In the genomic region with DNA sequence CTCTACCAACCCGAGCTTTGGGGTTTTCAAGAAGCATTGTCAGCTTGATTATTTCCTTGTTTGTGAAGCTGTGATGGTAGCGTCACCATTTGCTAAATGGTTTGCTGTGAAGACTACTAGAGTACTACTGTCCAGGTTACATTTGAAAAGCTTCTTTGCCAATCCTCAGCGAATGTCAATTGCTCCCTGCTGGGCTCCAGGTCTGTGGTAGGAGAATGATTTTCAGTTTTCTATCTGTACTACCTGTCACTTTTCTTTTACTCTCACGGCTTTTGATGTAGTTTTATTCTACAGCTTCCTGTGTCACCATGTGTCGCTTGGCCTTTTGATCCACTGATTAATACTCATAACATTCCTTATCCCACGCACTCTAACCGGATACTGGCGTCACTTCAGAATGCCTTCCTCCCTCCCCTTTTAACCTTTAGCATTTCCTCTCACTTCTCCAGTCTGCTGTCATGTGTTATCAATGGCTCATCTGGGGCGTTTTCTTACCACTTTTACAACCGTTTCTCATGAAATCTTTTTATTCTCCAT, we compare ENCODE assay signal across 9 cellular contexts. TPM values are rescaled to one million over a fixed set of nuclear protein-coding genes. Genes with fewer than 3 reads are reported as not detected.
DNase-seq lines count a peak whose midpoint lies in the region; ATAC-seq and TF ChIP-seq lines count a peak whose summit lies in the region.
"Had no signal": no experiment of that assay in that cellular context is flagged by ENCODE, and none has a peak within 500 bp of the region (broad histone marks: within the 10 kb centered on the region; RNA-seq: fewer than 3 reads in every experiment).

No MANE protein-coding gene starts in this region.

- H3K27me3 Mint-ChIP-seq in activated T-helper 17 cell treated with anti-CD3 and anti-CD28 coated beads, Interleukin-2, amount 50 U/mL, for 72 hours = no peaks in the 10 kb centered on the region

- H3K36me3 ChIP-seq in left lung = peaks cover 0 to 10% of the 10 kb centered on the region in 2 donors

- H3K27me3 ChIP-seq in left lung = no peaks in the 10 kb centered on the region

- H3K9me3 ChIP-seq in left lung = no peaks in the 10 kb centered on the region

- DNase-seq in NCI-H510A treated with DMSO at 0.1 percent for 48 hours (lab: John Stamatoyannopoulos, UW) (peak; percentile 9), NCI-H510A (lab: John Stamatoyannopoulos, UW) (no peak), left lung (no peak), AG08395 (ENCODE audit: low spot score) (no peak)
- peak; percentile 71 for DNase-seq in stimulated activated naive CD4-positive, alpha-beta T cell treated with Interleukin-2 at 50 U/mL for 16 hours (lab: John Stamatoyannopoulos, UW)
- DNase-seq: NCI-H2107 had no signal

- H3K4me1 ChIP-seq in left lung = peaks cover 0 to 60% of the 10 kb centered on the region in 2 donors

- ATAC-seq in activated T-helper 17 cell treated with anti-CD3 and anti-CD28 coated beads, Interleukin-2, amount 50 U/mL, for 72 hours (replicated peaks) = peak; percentile 69
- ATAC-seq in left lung (no peak), GM19467 (IDR thresholded peaks at IDR 0.05; ENCODE audit: unreplicated experiment) (no peak), GM18907 (IDR thresholded peaks at IDR 0.05; ENCODE audit: unreplicated experiment) (no peak)

- H3K9me3 Mint-ChIP-seq in activated T-helper 17 cell treated with anti-CD3 and anti-CD28 coated beads, Interleukin-2, amount 50 U/mL, for 72 hours = no peaks in the 10 kb centered on the region

- intact Hi-C loops in left lung (cut with DNase I) = no loop called here

- no peak for TF ChIP-seq CTCF in left lung (IDR thresholded peaks at IDR 0.05)

- no peak overlapping the region for H3K4me3 ChIP-seq in left lung

- peak overlapping the region; percentile 97 for H3K4me3 Mint-ChIP-seq in activated T-helper 17 cell treated with anti-CD3 and anti-CD28 coated beads, Interleukin-2, amount 50 U/mL, for 72 hours

- peaks cover 67% of the 10 kb centered on the region for H3K36me3 Mint-ChIP-seq in activated T-helper 17 cell treated with anti-CD3 and anti-CD28 coated beads, Interleukin-2, amount 50 U/mL, for 72 hours (ENCODE audit: low read depth)

- peak overlapping the region; percentile 5 to 37 for H3K27ac ChIP-seq in left lung

- peaks cover 66% of the 10 kb centered on the region for H3K4me1 Mint-ChIP-seq in activated T-helper 17 cell treated with anti-CD3 and anti-CD28 coated beads, Interleukin-2, amount 50 U/mL, for 72 hours

- H3K27ac Mint-ChIP-seq in activated T-helper 17 cell treated with anti-CD3 and anti-CD28 coated beads, Interleukin-2, amount 50 U/mL, for 72 hours = peak overlapping the region; percentile 97

RNA-seq across cellular contexts. Expression of a gene that starts 7.5 kb away (rescaled TPM):
- total RNA-seq in activated T-helper 17 cell treated with anti-CD3 and anti-CD28 coated beads, Interleukin-2, amount 50 U/mL, for 72 hours = 10 to 100 TPM; 92.4 to 95.1 TPM
- 10 to 100 TPM in 1 of 2 donors, 1 to 10 TPM in 1; 7.4 to 10.9 TPM for total RNA-seq in left lung

RNA-seq across cellular contexts. Expression of a gene that starts 56.5 kb away (rescaled TPM):
- total RNA-seq in activated T-helper 17 cell treated with anti-CD3 and anti-CD28 coated beads, Interleukin-2, amount 50 U/mL, for 72 hours = 10 to 100 TPM in 1 of 2 donors, 1 to 10 TPM in 1; 8.7 to 10.1 TPM
- total RNA-seq in left lung = under 1 TPM; 0.17 to 0.55 TPM

Comparison
In these comparisons a context has a peak if more than half of its experiments do, and no peak if none do; other contexts are left out.
1. DNase-seq: peak in NCI-H510A treated with DMSO at 0.1 percent for 48 hours (single experiment) and stimulated activated naive CD4-positive, alpha-beta T cell treated with Interleukin-2 at 50 U/mL for 16 hours (single experiment); none in NCI-H510A (single experiment), left lung (0 of 2) and AG08395 (single experiment).
2. RNA of a gene that starts 7.5 kb away (total RNA-seq): 92.4 to 95.1 TPM in activated T-helper 17 cell treated with anti-CD3 and anti-CD28 coated beads, Interleukin-2, amount 50 U/mL, for 72 hours; 7.4 to 10.9 TPM in left lung; every median in the first group is over 4 times any median in the second.
3. RNA of a gene that starts 56.5 kb away (total RNA-seq): 8.7 to 10.1 TPM in activated T-helper 17 cell treated with anti-CD3 and anti-CD28 coated beads, Interleukin-2, amount 50 U/mL, for 72 hours; 0.17 to 0.55 TPM in left lung; every median in the first group is over 4 times any median in the second.